8 cellular contexts compared by ENCODE assay signal in the genomic region with DNA sequence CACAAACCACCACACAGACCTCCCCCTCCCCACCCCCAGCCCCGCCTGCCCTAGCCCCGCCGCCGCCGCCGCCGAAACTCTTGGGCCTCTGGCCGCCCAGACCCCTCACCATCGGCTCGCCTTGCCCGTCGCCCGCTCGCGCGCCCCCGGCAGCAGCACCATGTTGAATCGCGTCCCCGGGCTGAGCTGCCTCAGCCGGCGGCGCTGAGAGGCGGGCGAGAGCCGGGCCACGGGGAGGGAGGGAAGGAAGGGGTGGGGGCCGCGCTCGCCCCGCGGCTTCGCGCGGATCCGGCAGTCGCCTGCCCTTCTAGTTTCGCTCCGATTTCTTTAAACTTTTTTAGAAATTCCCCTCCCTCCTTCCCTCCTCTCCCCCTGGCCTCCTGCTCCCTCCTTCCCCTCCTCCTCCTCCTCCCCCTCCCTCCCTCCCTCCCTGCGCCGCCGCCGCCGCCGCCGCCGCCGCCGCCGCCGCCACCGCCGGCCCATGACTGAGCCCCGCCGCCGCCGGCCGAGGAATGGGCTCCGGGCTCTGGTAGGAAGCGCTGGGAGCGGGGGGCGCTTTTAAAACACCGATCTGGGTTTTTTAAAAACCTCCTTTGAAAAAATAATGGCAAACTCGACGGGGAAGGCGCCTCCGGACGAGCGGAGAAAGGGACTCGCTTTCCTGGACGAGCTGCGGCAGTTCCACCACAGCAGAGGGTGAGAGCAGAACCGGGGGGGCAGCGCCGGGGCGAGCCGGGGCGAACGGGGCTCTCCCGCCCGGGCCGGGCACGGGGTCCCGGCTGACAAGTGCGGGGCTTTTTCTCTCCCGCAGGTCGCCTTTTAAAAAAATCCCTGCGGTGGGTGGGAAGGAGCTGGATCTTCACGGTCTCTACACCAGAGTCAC. TPM values are rescaled to one million over a fixed set of nuclear protein-coding genes. Genes with fewer than 3 reads are reported as not detected.
DNase-seq lines count a peak whose midpoint lies in the region; ATAC-seq, FAIRE-seq and TF ChIP-seq lines count a peak whose summit lies in the region.

A gene with protein sequence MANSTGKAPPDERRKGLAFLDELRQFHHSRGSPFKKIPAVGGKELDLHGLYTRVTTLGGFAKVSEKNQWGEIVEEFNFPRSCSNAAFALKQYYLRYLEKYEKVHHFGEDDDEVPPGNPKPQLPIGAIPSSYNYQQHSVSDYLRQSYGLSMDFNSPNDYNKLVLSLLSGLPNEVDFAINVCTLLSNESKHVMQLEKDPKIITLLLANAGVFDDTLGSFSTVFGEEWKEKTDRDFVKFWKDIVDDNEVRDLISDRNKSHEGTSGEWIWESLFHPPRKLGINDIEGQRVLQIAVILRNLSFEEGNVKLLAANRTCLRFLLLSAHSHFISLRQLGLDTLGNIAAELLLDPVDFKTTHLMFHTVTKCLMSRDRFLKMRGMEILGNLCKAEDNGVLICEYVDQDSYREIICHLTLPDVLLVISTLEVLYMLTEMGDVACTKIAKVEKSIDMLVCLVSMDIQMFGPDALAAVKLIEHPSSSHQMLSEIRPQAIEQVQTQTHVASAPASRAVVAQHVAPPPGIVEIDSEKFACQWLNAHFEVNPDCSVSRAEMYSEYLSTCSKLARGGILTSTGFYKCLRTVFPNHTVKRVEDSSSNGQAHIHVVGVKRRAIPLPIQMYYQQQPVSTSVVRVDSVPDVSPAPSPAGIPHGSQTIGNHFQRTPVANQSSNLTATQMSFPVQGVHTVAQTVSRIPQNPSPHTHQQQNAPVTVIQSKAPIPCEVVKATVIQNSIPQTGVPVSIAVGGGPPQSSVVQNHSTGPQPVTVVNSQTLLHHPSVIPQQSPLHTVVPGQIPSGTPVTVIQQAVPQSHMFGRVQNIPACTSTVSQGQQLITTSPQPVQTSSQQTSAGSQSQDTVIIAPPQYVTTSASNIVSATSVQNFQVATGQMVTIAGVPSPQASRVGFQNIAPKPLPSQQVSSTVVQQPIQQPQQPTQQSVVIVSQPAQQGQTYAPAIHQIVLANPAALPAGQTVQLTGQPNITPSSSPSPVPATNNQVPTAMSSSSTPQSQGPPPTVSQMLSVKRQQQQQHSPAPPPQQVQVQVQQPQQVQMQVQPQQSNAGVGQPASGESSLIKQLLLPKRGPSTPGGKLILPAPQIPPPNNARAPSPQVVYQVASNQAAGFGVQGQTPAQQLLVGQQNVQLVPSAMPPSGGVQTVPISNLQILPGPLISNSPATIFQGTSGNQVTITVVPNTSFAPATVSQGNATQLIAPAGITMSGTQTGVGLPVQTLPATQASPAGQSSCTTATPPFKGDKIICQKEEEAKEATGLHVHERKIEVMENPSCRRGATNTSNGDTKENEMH (N-terminal part only) (plus strand): TSS at position 474 of the 883 bp plus-strand sequence. CDS start 131 bp downstream, at position 605.

- H3K27me3 ChIP-seq in bronchial epithelial cell (ENCODE audit: control insufficient read depth, insufficient read depth, low read length) = no peaks in the 10 kb centered on the region

- H3K4me3 ChIP-seq in GM12875 (ENCODE audit: low read depth, low read length) = peak within 1 kb of the TSS; percentile 96
- H3K4me3 ChIP-seq in WI38 (ENCODE audit: low read depth, low read length) = peak within 1 kb of the TSS; percentile 82
- H3K4me3 ChIP-seq in bronchial epithelial cell (ENCODE audit: low read depth, low read length) = peak within 1 kb of the TSS; percentile 92

- TF ChIP-seq CTCF in GM12875 (IDR thresholded peaks at IDR 0.05; ENCODE audit: borderline replicate concordance, insufficient read depth, low read depth, low read length) (no peak), WI38 (IDR thresholded peaks at IDR 0.05; ENCODE audit: low read depth, low read length) (no peak), bronchial epithelial cell (IDR thresholded peaks at IDR 0.05; ENCODE audit: insufficient read depth, low read length, severe bottlenecking) (no peak)

- FAIRE-seq in bronchial epithelial cell (lab: Jason Lieb, UNC) = no peak

- DNase-seq in NCI-H1105 treated with DMSO at 0.1 percent for 48 hours (lab: John Stamatoyannopoulos, UW) (peak; percentile 72), bronchial epithelial cell (ENCODE audit: low read depth) (peak; percentile 28), inferior parietal cortex (ENCODE audit: extremely low spot score) (peak; percentile 63), smooth muscle cell of the brain vasculature (ENCODE audit: low read depth, low spot score) (peak; percentile 12)

- ATAC-seq in HG02610 (IDR thresholded peaks at IDR 0.05; ENCODE audit: unreplicated experiment) (peak; percentile 11), GM18517 (IDR thresholded peaks at IDR 0.05; ENCODE audit: unreplicated experiment) (no peak)

- H3K36me3 ChIP-seq in bronchial epithelial cell (ENCODE audit: control insufficient read depth, insufficient read depth, low read length) = no peaks in the 10 kb centered on the region

RNA-seq across cellular contexts. Expression of the gene that starts here (rescaled TPM):
- total RNA-seq in bronchial epithelial cell = 14.2 TPM in 2 replicates

Comparison
In these comparisons a context has a peak if more than half of its experiments do, and no peak if none do; other contexts are left out.
1. DNase-seq: peak in every context shown above with its lines; median percentile 72 in NCI-H1105 treated with DMSO at 0.1 percent for 48 hours; 63 in inferior parietal cortex; 28 in bronchial epithelial cell; 12 in smooth muscle cell of the brain vasculature.